ENCODE assay signal across 11 cellular contexts in the genomic region with DNA sequence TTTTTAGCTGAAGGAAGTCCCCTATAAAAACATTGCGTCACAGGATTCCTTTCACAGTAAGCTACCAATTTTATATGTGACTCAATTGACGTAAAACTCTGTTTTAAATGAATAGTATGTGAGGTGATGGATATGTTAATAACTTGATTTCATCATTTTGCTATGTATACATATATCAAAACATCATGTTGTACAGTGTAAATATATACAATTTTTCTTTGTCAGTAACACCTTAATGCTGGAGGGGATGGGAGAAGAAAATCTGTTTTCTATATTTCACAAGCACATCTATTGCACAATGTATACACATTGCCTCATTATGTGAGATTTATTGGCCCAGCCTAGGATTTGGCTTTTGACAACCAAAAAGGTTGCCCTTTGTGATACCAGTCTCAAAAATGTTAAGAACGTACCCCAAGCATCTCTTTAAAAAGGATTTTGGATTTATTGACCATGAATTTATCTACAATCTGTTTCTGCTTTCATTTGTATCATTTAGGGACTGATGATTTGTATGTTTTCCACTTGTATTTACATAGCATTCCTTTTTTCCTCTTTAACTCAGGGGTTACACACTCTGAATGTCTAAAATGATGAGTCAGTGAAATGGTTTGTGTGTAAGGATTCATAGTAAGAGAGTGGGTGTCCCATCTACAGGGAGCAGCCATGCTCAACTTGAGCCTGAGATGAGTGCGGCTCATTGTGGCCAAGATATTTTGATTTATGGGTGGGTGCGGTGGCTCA.
DNase-seq lines count a peak whose midpoint lies in the region; ATAC-seq, FAIRE-seq and TF ChIP-seq lines count a peak whose summit lies in the region.
"Had no signal": no experiment of that assay in that cellular context is flagged by ENCODE, and none has a peak within 500 bp of the region (broad histone marks: within the 10 kb centered on the region; RNA-seq: fewer than 3 reads in every experiment).

No MANE protein-coding gene starts in this region.

- no peaks in the 10 kb centered on the region for H3K79me2 ChIP-seq in HepG2 (ENCODE audit: insufficient read depth, low read length)

- peaks cover 17% of the 10 kb centered on the region for H3K4me1 ChIP-seq in HepG2 (ENCODE audit: insufficient read depth, low read length)

- no peaks in the 10 kb centered on the region for H3K27me3 Mint-ChIP-seq in activated naive CD8-positive, alpha-beta T cell treated with anti-CD3 and anti-CD28 coated beads, Interleukin-2, amount 50 U/mL, for 24 hours

- no peak for TF ChIP-seq CTCF in BJ (IDR thresholded peaks at IDR 0.05; ENCODE audit: insufficient read depth, low read depth, low read length)
- no peak for TF ChIP-seq CTCF in HepG2 (CRISPR knock-in tag; IDR thresholded peaks at IDR 0.05)

- FAIRE-seq in HepG2 (lab: Jason Lieb, UNC): no peak

- no peak for TF ChIP-seq EP300 in HepG2 (IDR thresholded peaks at IDR 0.05; ENCODE audit: low read depth in 2 of 2, low read length in 2 of 2)
- no peak for TF ChIP-seq EP300 in HepG2 (CRISPR knock-in tag; IDR thresholded peaks at IDR 0.05; ENCODE audit: borderline replicate concordance)

- peak; percentile 25 for ATAC-seq in activated naive CD8-positive, alpha-beta T cell treated with anti-CD3 and anti-CD28 coated beads, Interleukin-2, amount 50 U/mL, for 24 hours
- no peak for ATAC-seq in HepG2
- no peak for ATAC-seq in HG03354 (IDR thresholded peaks at IDR 0.05; ENCODE audit: poor library complexity, severe bottlenecking, unreplicated experiment)
- ATAC-seq in GM19455 (IDR thresholded peaks at IDR 0.05; ENCODE audit: unreplicated experiment): no peak
- ATAC-seq: Panc1 had no signal

- TF ChIP-seq POLR2A in HepG2 (IDR thresholded peaks at IDR 0.05; ENCODE audit: insufficient read depth in 1 of 2, low read depth in 2 of 2, low read length in 2 of 2): no peak

- H3K9ac ChIP-seq in HepG2 (ENCODE audit: insufficient read depth, low read depth, low read length): no peak overlapping the region

- no TSS peak for BruUV-seq in HepG2 (replicated peaks; lab: Mats Ljungman, UMichigan)

- no peak overlapping the region for H3K4me3 Mint-ChIP-seq in activated naive CD8-positive, alpha-beta T cell treated with anti-CD3 and anti-CD28 coated beads, Interleukin-2, amount 50 U/mL, for 24 hours

- intact Hi-C loops in HepG2 (cut with micrococcal nuclease; ENCODE audit: unreplicated experiment): no loop called here

- H3K36me3 ChIP-seq in BJ (ENCODE audit: control insufficient read depth, insufficient read depth, low read length): no peaks in the 10 kb centered on the region; the same call in none of the 2 replicates
- peaks cover 0 to 4% of the 10 kb centered on the region in 2 experiments; a peak in 1 of 5 replicates for H3K36me3 ChIP-seq in HepG2 (replicated peaks in 1 of 2; ENCODE audit: control insufficient read depth in 1 of 2, insufficient read depth in 2 of 2, low read length in 2 of 2)
- H3K36me3 ChIP-seq: uterus had no signal

- WGBS in HepG2 (ENCODE audit: low lambda C conversion rate): 77% methylated on average over 5 of the region's 5 CpGs

- H3K4me2 ChIP-seq in HepG2 (ENCODE audit: low read depth, low read length): no peak overlapping the region

- peaks cover 14% of the 10 kb centered on the region for H3K36me3 Mint-ChIP-seq in activated naive CD8-positive, alpha-beta T cell treated with anti-CD3 and anti-CD28 coated beads, Interleukin-2, amount 50 U/mL, for 24 hours (ENCODE audit: low read depth)

- no peaks in the 10 kb centered on the region for H3K27me3 ChIP-seq in BJ (ENCODE audit: control insufficient read depth, insufficient read depth, low read length)
- no peaks in the 10 kb centered on the region for H3K27me3 ChIP-seq in HepG2 (ENCODE audit: control insufficient read depth in 1 of 2, insufficient read depth in 2 of 2, low read length in 2 of 2)
- H3K27me3 ChIP-seq: uterus had no signal

- CTCF ChIA-PET in BJ (lab: Yijun Ruan, JAX) (interaction anchor here (1.2 kb wide), 1 partner anchor 12 kb away, joined by 5 read pairs; no protein-coding TSS in a partner anchor), HepG2 (lab: Yijun Ruan, JAX; ENCODE audit: low intra/inter-chr PET ratio, low total read pairs) (no interaction called here)

- POLR2A ChIA-PET in BJ (lab: Charles Lee): no interaction called here
- POLR2A ChIA-PET in HepG2 (lab: Yijun Ruan, JAX): no interaction called here

- peaks cover 64% of the 10 kb centered on the region for H3K4me1 Mint-ChIP-seq in activated naive CD8-positive, alpha-beta T cell treated with anti-CD3 and anti-CD28 coated beads, Interleukin-2, amount 50 U/mL, for 24 hours

- H3K9me3 Mint-ChIP-seq in activated naive CD8-positive, alpha-beta T cell treated with anti-CD3 and anti-CD28 coated beads, Interleukin-2, amount 50 U/mL, for 24 hours: no peaks in the 10 kb centered on the region

- peak; percentile 55 for DNase-seq in BJ (ENCODE audit: low read depth)
- DNase-seq in HuH-7.5 (ENCODE audit: low spot score): peak; percentile 54
- DNase-seq in activated naive CD8-positive, alpha-beta T cell treated with anti-CD3 and anti-CD28 coated beads, Interleukin-2, amount 50 U/mL, for 24 hours: no peak
- peak; percentile 7 for DNase-seq in HepG2 (ENCODE audit: low spot score)
- DNase-seq in T1000 (lab: John Stamatoyannopoulos, UW): no peak
- DNase-seq in NCI-H2107 treated with DMSO at 0.1 percent for 48 hours (lab: John Stamatoyannopoulos, UW; ENCODE audit: unreplicated experiment): no peak
- DNase-seq: amygdala, uterus had no signal

- TF ChIP-seq RAD21 in HepG2 (CRISPR knock-in tag; IDR thresholded peaks at IDR 0.05): no peak

- no peak overlapping the region for H2AFZ ChIP-seq in HepG2 (ENCODE audit: low read length)

- H3K4me3 ChIP-seq in BJ (ENCODE audit: low read depth, low read length): no peak overlapping the region
- no peak overlapping the region for H3K4me3 ChIP-seq in HepG2 (replicated peaks in 1 of 3; ENCODE audit: insufficient read depth in 1 of 3, low read depth in 2 of 3, low read length in 3 of 3)
- H3K4me3 ChIP-seq: uterus had no signal

- peak overlapping the region; percentile 50 for H3K27ac Mint-ChIP-seq in activated naive CD8-positive, alpha-beta T cell treated with anti-CD3 and anti-CD28 coated beads, Interleukin-2, amount 50 U/mL, for 24 hours

- in situ Hi-C loops in HepG2 (cut with HindIII; ENCODE audit: extremely low pct_ligation_motif_present, low pct_unique_long_range_greater_than_20kb): no loop called here

- no peaks in the 10 kb centered on the region for H3K9me3 ChIP-seq in HepG2 (ENCODE audit: low read length)
- H3K9me3 ChIP-seq: uterus had no signal

- no peaks in the 10 kb centered on the region for H4K20me1 ChIP-seq in HepG2 (ENCODE audit: insufficient read depth, low read length)

- no peak overlapping the region for H3K27ac ChIP-seq in HepG2 (ENCODE audit: extremely low read length, insufficient read depth, low read length)

TF ChIP-seq in HepG2, 621 proteins besides CTCF, POLR2A, EP300 and RAD21 (continues in another document):
- TF ChIP-seq, protein P1, sequence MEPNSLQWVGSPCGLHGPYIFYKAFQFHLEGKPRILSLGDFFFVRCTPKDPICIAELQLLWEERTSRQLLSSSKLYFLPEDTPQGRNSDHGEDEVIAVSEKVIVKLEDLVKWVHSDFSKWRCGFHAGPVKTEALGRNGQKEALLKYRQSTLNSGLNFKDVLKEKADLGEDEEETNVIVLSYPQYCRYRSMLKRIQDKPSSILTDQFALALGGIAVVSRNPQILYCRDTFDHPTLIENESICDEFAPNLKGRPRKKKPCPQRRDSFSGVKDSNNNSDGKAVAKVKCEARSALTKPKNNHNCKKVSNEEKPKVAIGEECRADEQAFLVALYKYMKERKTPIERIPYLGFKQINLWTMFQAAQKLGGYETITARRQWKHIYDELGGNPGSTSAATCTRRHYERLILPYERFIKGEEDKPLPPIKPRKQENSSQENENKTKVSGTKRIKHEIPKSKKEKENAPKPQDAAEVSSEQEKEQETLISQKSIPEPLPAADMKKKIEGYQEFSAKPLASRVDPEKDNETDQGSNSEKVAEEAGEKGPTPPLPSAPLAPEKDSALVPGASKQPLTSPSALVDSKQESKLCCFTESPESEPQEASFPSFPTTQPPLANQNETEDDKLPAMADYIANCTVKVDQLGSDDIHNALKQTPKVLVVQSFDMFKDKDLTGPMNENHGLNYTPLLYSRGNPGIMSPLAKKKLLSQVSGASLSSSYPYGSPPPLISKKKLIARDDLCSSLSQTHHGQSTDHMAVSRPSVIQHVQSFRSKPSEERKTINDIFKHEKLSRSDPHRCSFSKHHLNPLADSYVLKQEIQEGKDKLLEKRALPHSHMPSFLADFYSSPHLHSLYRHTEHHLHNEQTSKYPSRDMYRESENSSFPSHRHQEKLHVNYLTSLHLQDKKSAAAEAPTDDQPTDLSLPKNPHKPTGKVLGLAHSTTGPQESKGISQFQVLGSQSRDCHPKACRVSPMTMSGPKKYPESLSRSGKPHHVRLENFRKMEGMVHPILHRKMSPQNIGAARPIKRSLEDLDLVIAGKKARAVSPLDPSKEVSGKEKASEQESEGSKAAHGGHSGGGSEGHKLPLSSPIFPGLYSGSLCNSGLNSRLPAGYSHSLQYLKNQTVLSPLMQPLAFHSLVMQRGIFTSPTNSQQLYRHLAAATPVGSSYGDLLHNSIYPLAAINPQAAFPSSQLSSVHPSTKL (CRISPR knock-in tag; IDR thresholded peaks at IDR 0.05): 0 out of 2 replicates have a peak, but pooled peaks have one; percentile 21
- TF ChIP-seq MAFF (IDR thresholded peaks at IDR 0.05; ENCODE audit: low read depth, low read length): peak; percentile 90

Comparison
In these comparisons a context has a peak if more than half of its experiments do, and no peak if none do; other contexts are left out.
1. DNase-seq: peak in BJ (single experiment), HuH-7.5 (single experiment) and HepG2 (single experiment); none in activated naive CD8-positive, alpha-beta T cell treated with anti-CD3 and anti-CD28 coated beads, Interleukin-2, amount 50 U/mL, for 24 hours (single experiment), T1000 (single experiment) and NCI-H2107 treated with DMSO at 0.1 percent for 48 hours (single experiment).